In the genomic region with DNA sequence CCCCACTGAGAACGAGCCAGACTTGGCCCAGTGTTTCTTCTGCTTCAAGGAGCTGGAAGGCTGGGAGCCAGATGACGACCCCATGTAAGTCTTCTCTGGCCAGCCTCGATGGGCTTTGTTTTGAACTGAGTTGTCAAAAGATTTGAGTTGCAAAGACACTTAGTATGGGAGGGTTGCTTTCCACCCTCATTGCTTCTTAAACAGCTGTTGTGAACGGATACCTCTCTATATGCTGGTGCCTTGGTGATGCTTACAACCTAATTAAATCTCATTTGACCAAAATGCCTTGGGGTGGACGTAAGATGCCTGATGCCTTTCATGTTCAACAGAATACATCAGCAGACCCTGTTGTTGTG, we compare ENCODE assay signal across 9 cellular contexts. TPM values are rescaled to one million over a fixed set of nuclear protein-coding genes. Genes with fewer than 3 reads are reported as not detected.
DNase-seq lines count a peak whose midpoint lies in the region; ATAC-seq and TF ChIP-seq lines count a peak whose summit lies in the region.
"Had no signal": no experiment of that assay in that cellular context is flagged by ENCODE, and none has a peak within 500 bp of the region (broad histone marks: within the 10 kb centered on the region; RNA-seq: fewer than 3 reads in every experiment).

No MANE protein-coding gene starts in this region.

- H3K27ac Mint-ChIP-seq in activated naive CD4-positive, alpha-beta T cell treated with anti-CD3 and anti-CD28 coated beads, Interleukin-2, amount 10 ng/mL, durations not matched to agents 7 days and 5 days: peak overlapping the region; percentile 93
- H3K27ac Mint-ChIP-seq in activated T-helper 1 cell treated with anti-CD3 and anti-CD28 coated beads, Interleukin-12 subunit alpha, Interleukin-12 subunit beta, Interleukin-2, Interleukin-4 antibody, amounts not matched to agents 30 ng/mL and 10 ng/mL and 1 ng/mL, durations not matched to agents 14 hours and 24 hours and 36 hours: peak overlapping the region; percentile 91
- no peak overlapping the region for H3K27ac Mint-ChIP-seq in immature natural killer cell

- CTCF ChIA-PET in activated naive CD4-positive, alpha-beta T cell treated with anti-CD3 and anti-CD28 coated beads, Interleukin-2, amount 10 ng/mL, durations not matched to agents 7 days and 5 days (lab: Charles Lee): interaction anchor here (1.2 kb wide), 1 partner anchor 36 kb away, joined by 3 read pairs; no protein-coding TSS in a partner anchor

- 11 to 18% methylated on average over 5 of the region's 5 CpGs for WGBS in tibial nerve, 2 donors

- no peak for ATAC-seq in GM18868 (IDR thresholded peaks at IDR 0.05; ENCODE audit: unreplicated experiment)

- TF ChIP-seq POLR2A in tibial nerve (IDR thresholded peaks at IDR 0.05): no peak

- H3K27me3 Mint-ChIP-seq in activated naive CD4-positive, alpha-beta T cell treated with anti-CD3 and anti-CD28 coated beads, Interleukin-2, amount 10 ng/mL, durations not matched to agents 7 days and 5 days: peaks cover 4% of the 10 kb centered on the region
- peaks cover 2% of the 10 kb centered on the region for H3K27me3 Mint-ChIP-seq in activated T-helper 1 cell treated with anti-CD3 and anti-CD28 coated beads, Interleukin-12 subunit alpha, Interleukin-12 subunit beta, Interleukin-2, Interleukin-4 antibody, amounts not matched to agents 30 ng/mL and 10 ng/mL and 1 ng/mL, durations not matched to agents 14 hours and 24 hours and 36 hours (ENCODE audit: insufficient read depth)
- H3K27me3 Mint-ChIP-seq in immature natural killer cell (ENCODE audit: low read depth in 3 of 3): no peaks in the 10 kb centered on the region

- peaks cover 25% of the 10 kb centered on the region for H3K36me3 Mint-ChIP-seq in activated naive CD4-positive, alpha-beta T cell treated with anti-CD3 and anti-CD28 coated beads, Interleukin-2, amount 10 ng/mL, durations not matched to agents 7 days and 5 days
- peaks cover 17% of the 10 kb centered on the region for H3K36me3 Mint-ChIP-seq in activated T-helper 1 cell treated with anti-CD3 and anti-CD28 coated beads, Interleukin-12 subunit alpha, Interleukin-12 subunit beta, Interleukin-2, Interleukin-4 antibody, amounts not matched to agents 30 ng/mL and 10 ng/mL and 1 ng/mL, durations not matched to agents 14 hours and 24 hours and 36 hours (ENCODE audit: low read depth)
- H3K36me3 Mint-ChIP-seq in immature natural killer cell: no peaks in the 10 kb centered on the region

- H3K4me1 ChIP-seq in tibial nerve: peaks cover 0 to 11% (median 7%) of the 10 kb centered on the region in 4 donors

- TF ChIP-seq CTCF in tibial nerve (IDR thresholded peaks at IDR 0.05): no peak

- no peaks in the 10 kb centered on the region for H3K9me3 Mint-ChIP-seq in activated naive CD4-positive, alpha-beta T cell treated with anti-CD3 and anti-CD28 coated beads, Interleukin-2, amount 10 ng/mL, durations not matched to agents 7 days and 5 days
- H3K9me3 Mint-ChIP-seq in activated T-helper 1 cell treated with anti-CD3 and anti-CD28 coated beads, Interleukin-12 subunit alpha, Interleukin-12 subunit beta, Interleukin-2, Interleukin-4 antibody, amounts not matched to agents 30 ng/mL and 10 ng/mL and 1 ng/mL, durations not matched to agents 14 hours and 24 hours and 36 hours: no peaks in the 10 kb centered on the region
- H3K9me3 Mint-ChIP-seq in immature natural killer cell: no peaks in the 10 kb centered on the region

- H3K4me3 Mint-ChIP-seq in activated naive CD4-positive, alpha-beta T cell treated with anti-CD3 and anti-CD28 coated beads, Interleukin-2, amount 10 ng/mL, durations not matched to agents 7 days and 5 days: peak overlapping the region; percentile 97
- peak overlapping the region; percentile 96 for H3K4me3 Mint-ChIP-seq in activated T-helper 1 cell treated with anti-CD3 and anti-CD28 coated beads, Interleukin-12 subunit alpha, Interleukin-12 subunit beta, Interleukin-2, Interleukin-4 antibody, amounts not matched to agents 30 ng/mL and 10 ng/mL and 1 ng/mL, durations not matched to agents 14 hours and 24 hours and 36 hours
- peak overlapping the region; percentile 69 to 85 (median 80) for H3K4me3 Mint-ChIP-seq in immature natural killer cell

- H3K9me3 ChIP-seq in tibial nerve: no peaks in the 10 kb centered on the region

- H3K27me3 ChIP-seq in tibial nerve: no peaks in the 10 kb centered on the region

- H3K36me3 ChIP-seq in tibial nerve: no peaks in the 10 kb centered on the region

- TF ChIP-seq EP300 in tibial nerve (IDR thresholded peaks at IDR 0.05): no peak

- H3K4me3 ChIP-seq in tibial nerve: peak overlapping the region in 3 of 4 donors; percentile 48 to 52 (median 49)

- no peak for DNase-seq in activated naive CD4-positive, alpha-beta T cell treated with anti-CD3 and anti-CD28 coated beads, Interleukin-2, amount 10 ng/mL, durations not matched to agents 7 days and 5 days
- no peak for DNase-seq in activated naive CD4-positive, alpha-beta T cell (lab: John Stamatoyannopoulos, UW)
- no peak for DNase-seq in activated T-helper 1 cell treated with anti-CD3 and anti-CD28 coated beads, Interleukin-12 subunit alpha, Interleukin-12 subunit beta, Interleukin-2, Interleukin-4 antibody, amounts not matched to agents 30 ng/mL and 10 ng/mL and 1 ng/mL, durations not matched to agents 14 hours and 24 hours and 36 hours (ENCODE audit: low spot score)
- DNase-seq in immature natural killer cell (no peak), tibial nerve (ENCODE audit: low spot score in 2 of 2) (no peak), ureter (ENCODE audit: low spot score) (no peak), NCI-H446 treated with DMSO at 0.1 percent for 48 hours (lab: John Stamatoyannopoulos, UW) (no peak)

- H3K4me1 Mint-ChIP-seq in activated naive CD4-positive, alpha-beta T cell treated with anti-CD3 and anti-CD28 coated beads, Interleukin-2, amount 10 ng/mL, durations not matched to agents 7 days and 5 days: peaks cover 32% of the 10 kb centered on the region
- H3K4me1 Mint-ChIP-seq in activated T-helper 1 cell treated with anti-CD3 and anti-CD28 coated beads, Interleukin-12 subunit alpha, Interleukin-12 subunit beta, Interleukin-2, Interleukin-4 antibody, amounts not matched to agents 30 ng/mL and 10 ng/mL and 1 ng/mL, durations not matched to agents 14 hours and 24 hours and 36 hours (ENCODE audit: low read depth): peaks cover 15% of the 10 kb centered on the region
- peaks cover 0 to 3% of the 10 kb centered on the region in 2 donors for H3K4me1 Mint-ChIP-seq in immature natural killer cell

- no peak overlapping the region for H3K27ac ChIP-seq in tibial nerve

- intact Hi-C loops in activated T-helper 1 cell treated with anti-CD3 and anti-CD28 coated beads, Interleukin-12 subunit alpha, Interleukin-12 subunit beta, Interleukin-2, Interleukin-4 antibody, amounts not matched to agents 30 ng/mL and 10 ng/mL and 1 ng/mL, durations not matched to agents 14 hours and 24 hours and 36 hours (cut with micrococcal nuclease): loop anchor here (1.0 kb wide), 3 partner anchors 27 to 74 kb away; a partner anchor contains a TSS

RNA-seq across cellular contexts. Expression of a gene that starts 0.6 kb away (rescaled TPM):
- total RNA-seq in activated T-helper 1 cell treated with anti-CD3 and anti-CD28 coated beads, Interleukin-12 subunit alpha, Interleukin-12 subunit beta, Interleukin-2, Interleukin-4 antibody, amounts not matched to agents 30 ng/mL and 10 ng/mL and 1 ng/mL, durations not matched to agents 14 hours and 24 hours and 36 hours: 39.4 and 39.6 TPM in 2 replicates
- 1 to 10 TPM; 3.6 to 5.5 (median 4.5) TPM for polyA plus RNA-seq in immature natural killer cell
- total RNA-seq in tibial nerve: 1 to 10 TPM in 1 of 4 donors, under 1 TPM in 2, not detected in 1; 0.87 to 8.7 (median 0.98) TPM
- total RNA-seq in ureter: 2.0 TPM

RNA-seq across cellular contexts. Expression of a gene that starts 16.7 kb away (rescaled TPM):
- total RNA-seq in activated T-helper 1 cell treated with anti-CD3 and anti-CD28 coated beads, Interleukin-12 subunit alpha, Interleukin-12 subunit beta, Interleukin-2, Interleukin-4 antibody, amounts not matched to agents 30 ng/mL and 10 ng/mL and 1 ng/mL, durations not matched to agents 14 hours and 24 hours and 36 hours: not detected in 2 replicates
- not detected for polyA plus RNA-seq in immature natural killer cell
- not detected for total RNA-seq in tibial nerve
- total RNA-seq in ureter: not detected
- total RNA-seq: Daoy had no signal

RNA-seq across cellular contexts. Expression of a gene that starts 27.5 kb away (rescaled TPM):
- 26.2 and 27.7 TPM in 2 replicates for total RNA-seq in activated T-helper 1 cell treated with anti-CD3 and anti-CD28 coated beads, Interleukin-12 subunit alpha, Interleukin-12 subunit beta, Interleukin-2, Interleukin-4 antibody, amounts not matched to agents 30 ng/mL and 10 ng/mL and 1 ng/mL, durations not matched to agents 14 hours and 24 hours and 36 hours
- polyA plus RNA-seq in immature natural killer cell: 1 to 10 TPM; 1.0 to 3.2 (median 1.2) TPM
- total RNA-seq in tibial nerve (10 to 100 TPM; 29.7 to 40.6 (median 37.7) TPM), ureter (48.5 TPM)

RNA-seq across cellular contexts. Expression of a gene that starts 27.8 kb away (rescaled TPM):
- total RNA-seq in activated T-helper 1 cell treated with anti-CD3 and anti-CD28 coated beads, Interleukin-12 subunit alpha, Interleukin-12 subunit beta, Interleukin-2, Interleukin-4 antibody, amounts not matched to agents 30 ng/mL and 10 ng/mL and 1 ng/mL, durations not matched to agents 14 hours and 24 hours and 36 hours: 65.8 and 66.8 TPM in 2 replicates
- 10 to 100 TPM; 11.3 to 19.7 (median 13.1) TPM for polyA plus RNA-seq in immature natural killer cell
- total RNA-seq in tibial nerve (1 to 10 TPM; 1.0 to 6.6 (median 1.6) TPM), ureter (1.2 TPM)

RNA-seq across cellular contexts. Expression of a gene that starts 46.3 kb away (rescaled TPM):
- total RNA-seq in activated T-helper 1 cell treated with anti-CD3 and anti-CD28 coated beads, Interleukin-12 subunit alpha, Interleukin-12 subunit beta, Interleukin-2, Interleukin-4 antibody, amounts not matched to agents 30 ng/mL and 10 ng/mL and 1 ng/mL, durations not matched to agents 14 hours and 24 hours and 36 hours: 131 and 133 TPM in 2 replicates
- polyA plus RNA-seq in immature natural killer cell: 100 to 1,000 TPM; 113 to 230 (median 132) TPM
- total RNA-seq in tibial nerve: 10 to 100 TPM; 40.6 to 70.2 (median 54.1) TPM
- total RNA-seq in ureter: 119 TPM

Comparison
In these comparisons a context has a peak if more than half of its experiments do, and no peak if none do; other contexts are left out.
1. H3K27ac Mint-ChIP-seq: peak in activated naive CD4-positive, alpha-beta T cell treated with anti-CD3 and anti-CD28 coated beads, Interleukin-2, amount 10 ng/mL, durations not matched to agents 7 days and 5 days (single experiment) and activated T-helper 1 cell treated with anti-CD3 and anti-CD28 coated beads, Interleukin-12 subunit alpha, Interleukin-12 subunit beta, Interleukin-2, Interleukin-4 antibody, amounts not matched to agents 30 ng/mL and 10 ng/mL and 1 ng/mL, durations not matched to agents 14 hours and 24 hours and 36 hours (single experiment); none in immature natural killer cell (0 of 6).
2. Peak in every context shown above with its lines, with median percentiles within 50 percentile points of each other: H3K4me3 Mint-ChIP-seq.